Comparison of ENCODE assay signal across 8 cellular contexts in the genomic region with DNA sequence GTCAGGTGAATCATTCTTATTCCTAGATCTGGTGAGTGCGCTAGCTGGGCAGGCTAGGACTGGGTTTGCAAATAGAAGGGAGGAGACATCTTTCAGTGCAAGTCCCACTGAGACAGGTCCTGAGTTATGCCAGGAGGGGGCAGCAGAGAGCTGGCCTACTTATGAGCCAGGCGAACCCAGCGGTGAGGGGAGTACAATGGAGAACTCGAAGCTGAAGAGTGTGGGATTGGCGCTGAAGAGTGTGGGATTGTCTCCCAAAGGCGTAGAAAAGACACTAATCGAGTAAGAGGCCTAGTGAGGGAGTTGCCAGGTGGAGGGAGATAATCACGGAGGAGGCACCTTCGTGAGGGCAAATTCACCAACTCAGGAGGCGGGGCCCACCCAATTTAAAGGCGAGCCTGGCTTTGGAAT.
DNase-seq lines count a peak whose midpoint lies in the region; ATAC-seq and TF ChIP-seq lines count a peak whose summit lies in the region.

No MANE protein-coding gene starts in this region.

- peaks cover 8% of the 10 kb centered on the region for H3K27me3 Mint-ChIP-seq in memory B cell

- DNase-seq in Ammon's horn (ENCODE audit: low spot score) = peak; percentile 85
- peak; percentile 42 for DNase-seq in NCI-H2196 (lab: John Stamatoyannopoulos, UW; ENCODE audit: unreplicated experiment)
- DNase-seq in activated CD4-positive, alpha-beta T cell treated with anti-CD3 and anti-CD28 coated beads, Interleukin-2, amount 50 U/mL, for 1 hour = peak; percentile 41
- DNase-seq in dorsolateral prefrontal cortex = peak; percentile 45 to 88 (median 75)
- peak; percentile 11 to 35 for DNase-seq in memory B cell (ENCODE audit: low spot score in 2 of 2)
- DNase-seq in stimulated activated CD8-positive, alpha-beta memory T cell treated with anti-CD3 and anti-CD28 coated beads, Interleukin-15, amount 100 ng/mL, for 48 hours (ENCODE audit: low read depth in 2 of 2) = peak; percentile 15 to 41

- H3K27ac Mint-ChIP-seq in memory B cell = no peak overlapping the region

- H3K27me3 ChIP-seq in dorsolateral prefrontal cortex = peaks cover 0 to 40% (median 5%) of the 10 kb centered on the region in 45 donors

- peak; percentile 46 to 93 (median 86) for TF ChIP-seq CTCF in dorsolateral prefrontal cortex (IDR thresholded peaks at IDR 0.05 in 54 of 56, conservative IDR thresholded peaks at IDR 0.05 in 2 of 56; ENCODE audit: low read depth in 1 of 56, partially characterized antibody in 56 of 56)

- H3K4me3 Mint-ChIP-seq in memory B cell = no peak overlapping the region

- no peak overlapping the region for H3K4me3 ChIP-seq in dorsolateral prefrontal cortex

- peak; percentile 99 for ATAC-seq in GM18867 (IDR thresholded peaks at IDR 0.05; ENCODE audit: unreplicated experiment)
- peak; percentile 96 for ATAC-seq in HG03095 (IDR thresholded peaks at IDR 0.05; ENCODE audit: unreplicated experiment)
- peak; percentile 45 for ATAC-seq in memory B cell (ENCODE audit: low read depth)

- intact Hi-C loops in dorsolateral prefrontal cortex (cut with DNase I) = loop anchor here (2.0 to 5.0 kb wide), 4 partner anchors 85 to 610 kb away; no protein-coding TSS in a partner anchor

- H3K36me3 Mint-ChIP-seq in memory B cell = no peaks in the 10 kb centered on the region

- H3K27ac ChIP-seq in dorsolateral prefrontal cortex = no peak overlapping the region

- H3K9me3 Mint-ChIP-seq in memory B cell = no peaks in the 10 kb centered on the region

- H3K4me1 Mint-ChIP-seq in memory B cell = peaks cover 4% of the 10 kb centered on the region

Comparison
In these comparisons a context has a peak if more than half of its experiments do, and no peak if none do; other contexts are left out.
1. DNase-seq: peak in every context shown above with its lines; median percentile 85 in Ammon's horn; 75 in dorsolateral prefrontal cortex; 42 in NCI-H2196; 41 in activated CD4-positive, alpha-beta T cell treated with anti-CD3 and anti-CD28 coated beads, Interleukin-2, amount 50 U/mL, for 1 hour; 28 in stimulated activated CD8-positive, alpha-beta memory T cell treated with anti-CD3 and anti-CD28 coated beads, Interleukin-15, amount 100 ng/mL, for 48 hours; 23 in memory B cell.
2. ATAC-seq: peak in every context shown above with its lines; median percentile 99 in GM18867; 96 in HG03095; 45 in memory B cell.